1 cellular context compared by ENCODE assay signal in the genomic region with DNA sequence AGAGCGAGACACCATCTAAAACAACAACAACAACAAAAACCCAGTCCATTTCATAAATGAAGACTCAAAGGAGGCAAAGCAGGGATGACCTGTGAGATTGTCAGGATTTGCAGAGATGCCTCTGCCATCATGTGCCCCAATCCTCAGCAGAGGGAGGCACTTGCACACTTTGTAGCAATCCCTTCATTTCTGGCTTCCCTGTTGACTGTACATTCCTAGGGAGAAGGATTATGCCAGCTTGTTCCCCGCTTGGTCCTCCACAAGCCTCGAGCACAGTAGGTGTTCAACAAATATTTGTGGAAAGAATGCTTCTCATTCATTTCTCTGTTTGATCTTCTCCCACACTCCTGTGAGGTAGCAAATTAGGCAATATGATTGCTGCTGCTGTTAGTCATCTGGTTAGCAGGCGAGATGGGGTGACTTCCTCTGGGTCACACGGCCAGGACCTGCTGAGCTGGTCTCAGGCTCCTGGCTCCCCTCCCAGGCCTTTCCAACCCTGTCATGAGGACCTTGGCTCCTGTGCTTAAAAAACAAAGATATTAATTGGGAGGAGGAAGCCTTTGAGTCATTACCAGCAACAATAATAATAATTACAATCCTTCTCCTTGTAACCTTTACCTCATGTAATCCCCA.
A peak's percentile ranks its signal among the peaks of the same experiment; 100 is the strongest.
TF ChIP-seq lines count a peak whose summit lies in the region.

No MANE protein-coding gene starts in this region.

TF ChIP-seq in HepG2, 621 proteins besides CTCF, POLR2A, EP300 and RAD21 (continued from another document and continues in another):
- TF ChIP-seq, protein P1, sequence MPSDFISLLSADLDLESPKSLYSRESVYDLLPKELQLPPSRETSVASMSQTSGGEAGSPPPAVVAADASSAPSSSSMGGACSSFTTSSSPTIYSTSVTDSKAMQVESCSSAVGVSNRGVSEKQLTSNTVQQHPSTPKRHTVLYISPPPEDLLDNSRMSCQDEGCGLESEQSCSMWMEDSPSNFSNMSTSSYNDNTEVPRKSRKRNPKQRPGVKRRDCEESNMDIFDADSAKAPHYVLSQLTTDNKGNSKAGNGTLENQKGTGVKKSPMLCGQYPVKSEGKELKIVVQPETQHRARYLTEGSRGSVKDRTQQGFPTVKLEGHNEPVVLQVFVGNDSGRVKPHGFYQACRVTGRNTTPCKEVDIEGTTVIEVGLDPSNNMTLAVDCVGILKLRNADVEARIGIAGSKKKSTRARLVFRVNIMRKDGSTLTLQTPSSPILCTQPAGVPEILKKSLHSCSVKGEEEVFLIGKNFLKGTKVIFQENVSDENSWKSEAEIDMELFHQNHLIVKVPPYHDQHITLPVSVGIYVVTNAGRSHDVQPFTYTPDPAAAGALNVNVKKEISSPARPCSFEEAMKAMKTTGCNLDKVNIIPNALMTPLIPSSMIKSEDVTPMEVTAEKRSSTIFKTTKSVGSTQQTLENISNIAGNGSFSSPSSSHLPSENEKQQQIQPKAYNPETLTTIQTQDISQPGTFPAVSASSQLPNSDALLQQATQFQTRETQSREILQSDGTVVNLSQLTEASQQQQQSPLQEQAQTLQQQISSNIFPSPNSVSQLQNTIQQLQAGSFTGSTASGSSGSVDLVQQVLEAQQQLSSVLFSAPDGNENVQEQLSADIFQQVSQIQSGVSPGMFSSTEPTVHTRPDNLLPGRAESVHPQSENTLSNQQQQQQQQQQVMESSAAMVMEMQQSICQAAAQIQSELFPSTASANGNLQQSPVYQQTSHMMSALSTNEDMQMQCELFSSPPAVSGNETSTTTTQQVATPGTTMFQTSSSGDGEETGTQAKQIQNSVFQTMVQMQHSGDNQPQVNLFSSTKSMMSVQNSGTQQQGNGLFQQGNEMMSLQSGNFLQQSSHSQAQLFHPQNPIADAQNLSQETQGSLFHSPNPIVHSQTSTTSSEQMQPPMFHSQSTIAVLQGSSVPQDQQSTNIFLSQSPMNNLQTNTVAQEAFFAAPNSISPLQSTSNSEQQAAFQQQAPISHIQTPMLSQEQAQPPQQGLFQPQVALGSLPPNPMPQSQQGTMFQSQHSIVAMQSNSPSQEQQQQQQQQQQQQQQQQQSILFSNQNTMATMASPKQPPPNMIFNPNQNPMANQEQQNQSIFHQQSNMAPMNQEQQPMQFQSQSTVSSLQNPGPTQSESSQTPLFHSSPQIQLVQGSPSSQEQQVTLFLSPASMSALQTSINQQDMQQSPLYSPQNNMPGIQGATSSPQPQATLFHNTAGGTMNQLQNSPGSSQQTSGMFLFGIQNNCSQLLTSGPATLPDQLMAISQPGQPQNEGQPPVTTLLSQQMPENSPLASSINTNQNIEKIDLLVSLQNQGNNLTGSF (CRISPR knock-in tag; IDR thresholded peaks at IDR 0.05), result no peak
- peak; percentile 38; the same call in 1 of the 2 replicates for TF ChIP-seq SOX13 (IDR thresholded peaks at IDR 0.05)
- TF ChIP-seq SOX13 (CRISPR knock-in tag; conservative IDR thresholded peaks at IDR 0.05 in 1 of 2, IDR thresholded peaks at IDR 0.05 in 1 of 2), result peak in 1 of 2 experiments; percentile 85; a peak in 2 of 4 replicates
- no peak for TF ChIP-seq ZNF460 (CRISPR knock-in tag; IDR thresholded peaks at IDR 0.05; ENCODE audit: borderline replicate concordance)
- TF ChIP-seq, protein P2, sequence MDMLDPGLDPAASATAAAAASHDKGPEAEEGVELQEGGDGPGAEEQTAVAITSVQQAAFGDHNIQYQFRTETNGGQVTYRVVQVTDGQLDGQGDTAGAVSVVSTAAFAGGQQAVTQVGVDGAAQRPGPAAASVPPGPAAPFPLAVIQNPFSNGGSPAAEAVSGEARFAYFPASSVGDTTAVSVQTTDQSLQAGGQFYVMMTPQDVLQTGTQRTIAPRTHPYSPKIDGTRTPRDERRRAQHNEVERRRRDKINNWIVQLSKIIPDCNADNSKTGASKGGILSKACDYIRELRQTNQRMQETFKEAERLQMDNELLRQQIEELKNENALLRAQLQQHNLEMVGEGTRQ (IDR thresholded peaks at IDR 0.05; ENCODE audit: low read depth, low read length), result no peak
- TF ChIP-seq, protein P2 (CRISPR knock-in tag; IDR thresholded peaks at IDR 0.05; ENCODE audit: borderline replicate concordance), result no peak
- TF ChIP-seq, protein P3, sequence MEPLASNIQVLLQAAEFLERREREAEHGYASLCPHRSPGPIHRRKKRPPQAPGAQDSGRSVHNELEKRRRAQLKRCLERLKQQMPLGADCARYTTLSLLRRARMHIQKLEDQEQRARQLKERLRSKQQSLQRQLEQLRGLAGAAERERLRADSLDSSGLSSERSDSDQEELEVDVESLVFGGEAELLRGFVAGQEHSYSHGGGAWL (CRISPR knock-in tag; IDR thresholded peaks at IDR 0.05), result no peak
- TF ChIP-seq, protein P4, sequence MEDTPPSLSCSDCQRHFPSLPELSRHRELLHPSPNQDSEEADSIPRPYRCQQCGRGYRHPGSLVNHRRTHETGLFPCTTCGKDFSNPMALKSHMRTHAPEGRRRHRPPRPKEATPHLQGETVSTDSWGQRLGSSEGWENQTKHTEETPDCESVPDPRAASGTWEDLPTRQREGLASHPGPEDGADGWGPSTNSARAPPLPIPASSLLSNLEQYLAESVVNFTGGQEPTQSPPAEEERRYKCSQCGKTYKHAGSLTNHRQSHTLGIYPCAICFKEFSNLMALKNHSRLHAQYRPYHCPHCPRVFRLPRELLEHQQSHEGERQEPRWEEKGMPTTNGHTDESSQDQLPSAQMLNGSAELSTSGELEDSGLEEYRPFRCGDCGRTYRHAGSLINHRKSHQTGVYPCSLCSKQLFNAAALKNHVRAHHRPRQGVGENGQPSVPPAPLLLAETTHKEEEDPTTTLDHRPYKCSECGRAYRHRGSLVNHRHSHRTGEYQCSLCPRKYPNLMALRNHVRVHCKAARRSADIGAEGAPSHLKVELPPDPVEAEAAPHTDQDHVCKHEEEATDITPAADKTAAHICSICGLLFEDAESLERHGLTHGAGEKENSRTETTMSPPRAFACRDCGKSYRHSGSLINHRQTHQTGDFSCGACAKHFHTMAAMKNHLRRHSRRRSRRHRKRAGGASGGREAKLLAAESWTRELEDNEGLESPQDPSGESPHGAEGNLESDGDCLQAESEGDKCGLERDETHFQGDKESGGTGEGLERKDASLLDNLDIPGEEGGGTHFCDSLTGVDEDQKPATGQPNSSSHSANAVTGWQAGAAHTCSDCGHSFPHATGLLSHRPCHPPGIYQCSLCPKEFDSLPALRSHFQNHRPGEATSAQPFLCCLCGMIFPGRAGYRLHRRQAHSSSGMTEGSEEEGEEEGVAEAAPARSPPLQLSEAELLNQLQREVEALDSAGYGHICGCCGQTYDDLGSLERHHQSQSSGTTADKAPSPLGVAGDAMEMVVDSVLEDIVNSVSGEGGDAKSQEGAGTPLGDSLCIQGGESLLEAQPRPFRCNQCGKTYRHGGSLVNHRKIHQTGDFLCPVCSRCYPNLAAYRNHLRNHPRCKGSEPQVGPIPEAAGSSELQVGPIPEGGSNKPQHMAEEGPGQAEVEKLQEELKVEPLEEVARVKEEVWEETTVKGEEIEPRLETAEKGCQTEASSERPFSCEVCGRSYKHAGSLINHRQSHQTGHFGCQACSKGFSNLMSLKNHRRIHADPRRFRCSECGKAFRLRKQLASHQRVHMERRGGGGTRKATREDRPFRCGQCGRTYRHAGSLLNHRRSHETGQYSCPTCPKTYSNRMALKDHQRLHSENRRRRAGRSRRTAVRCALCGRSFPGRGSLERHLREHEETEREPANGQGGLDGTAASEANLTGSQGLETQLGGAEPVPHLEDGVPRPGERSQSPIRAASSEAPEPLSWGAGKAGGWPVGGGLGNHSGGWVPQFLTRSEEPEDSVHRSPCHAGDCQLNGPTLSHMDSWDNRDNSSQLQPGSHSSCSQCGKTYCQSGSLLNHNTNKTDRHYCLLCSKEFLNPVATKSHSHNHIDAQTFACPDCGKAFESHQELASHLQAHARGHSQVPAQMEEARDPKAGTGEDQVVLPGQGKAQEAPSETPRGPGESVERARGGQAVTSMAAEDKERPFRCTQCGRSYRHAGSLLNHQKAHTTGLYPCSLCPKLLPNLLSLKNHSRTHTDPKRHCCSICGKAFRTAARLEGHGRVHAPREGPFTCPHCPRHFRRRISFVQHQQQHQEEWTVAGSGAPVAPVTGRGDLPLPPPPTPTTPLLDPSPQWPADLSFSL (CRISPR knock-in tag; IDR thresholded peaks at IDR 0.05), result no peak
- TF ChIP-seq RBFOX2 (IDR thresholded peaks at IDR 0.05; ENCODE audit: low read depth, low read length), result no peak
- 0 out of 2 replicates have a peak, but pooled peaks have one; percentile 25 for TF ChIP-seq SMC3 (IDR thresholded peaks at IDR 0.05; ENCODE audit: low read length)
- peak; percentile 54; the same call in 1 of the 2 replicates for TF ChIP-seq LCORL (IDR thresholded peaks at IDR 0.05)
- peak; percentile 96 for TF ChIP-seq LCORL (CRISPR knock-in tag; IDR thresholded peaks at IDR 0.05)
- no peak for TF ChIP-seq NFATC3 (CRISPR knock-in tag; IDR thresholded peaks at IDR 0.05)
- peak; percentile 98 for TF ChIP-seq ZMYM2 (CRISPR knock-in tag; IDR thresholded peaks at IDR 0.05)
- no peak for TF ChIP-seq ZNF772 (CRISPR knock-in tag; IDR thresholded peaks at IDR 0.05)
- no peak for TF ChIP-seq MXD4 (CRISPR knock-in tag; IDR thresholded peaks at IDR 0.05)
- TF ChIP-seq ZNF510 (CRISPR knock-in tag; IDR thresholded peaks at IDR 0.05; ENCODE audit: low read depth), result no peak
- peak; percentile 87 for TF ChIP-seq TCF7 (IDR thresholded peaks at IDR 0.05; ENCODE audit: low read depth)
- no peak for TF ChIP-seq PTBP1 (IDR thresholded peaks at IDR 0.05; ENCODE audit: low read depth, low read length, poor library complexity, severe bottlenecking)
- no peak for TF ChIP-seq ZNF232 (CRISPR knock-in tag; IDR thresholded peaks at IDR 0.05; ENCODE audit: borderline replicate concordance)
- TF ChIP-seq THYN1 (CRISPR knock-in tag; IDR thresholded peaks at IDR 0.05; ENCODE audit: borderline replicate concordance, low read depth), result no peak
- TF ChIP-seq ZNF782 (CRISPR knock-in tag; IDR thresholded peaks at IDR 0.05; ENCODE audit: borderline replicate concordance), result no peak
- TF ChIP-seq CHD2 (IDR thresholded peaks at IDR 0.05; ENCODE audit: low read depth, low read length), result no peak
- TF ChIP-seq, protein P5, sequence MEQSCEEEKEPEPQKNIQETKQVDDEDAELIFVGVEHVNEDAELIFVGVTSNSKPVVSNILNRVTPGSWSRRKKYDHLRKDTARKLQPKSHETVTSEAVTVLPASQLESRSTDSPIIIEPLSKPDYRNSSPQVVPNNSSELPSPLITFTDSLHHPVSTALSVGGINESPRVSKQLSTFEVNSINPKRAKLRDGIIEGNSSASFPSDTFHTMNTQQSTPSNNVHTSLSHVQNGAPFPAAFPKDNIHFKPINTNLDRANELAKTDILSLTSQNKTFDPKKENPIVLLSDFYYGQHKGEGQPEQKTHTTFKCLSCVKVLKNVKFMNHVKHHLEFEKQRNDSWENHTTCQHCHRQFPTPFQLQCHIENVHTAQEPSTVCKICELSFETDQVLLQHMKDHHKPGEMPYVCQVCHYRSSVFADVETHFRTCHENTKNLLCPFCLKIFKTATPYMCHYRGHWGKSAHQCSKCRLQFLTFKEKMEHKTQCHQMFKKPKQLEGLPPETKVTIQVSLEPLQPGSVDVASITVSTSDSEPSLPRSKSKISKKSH (CRISPR knock-in tag; IDR thresholded peaks at IDR 0.05; ENCODE audit: borderline replicate concordance), result no peak
- TF ChIP-seq ZNF138 (CRISPR knock-in tag; IDR thresholded peaks at IDR 0.05; ENCODE audit: low read depth), result no peak
- TF ChIP-seq, protein P6, sequence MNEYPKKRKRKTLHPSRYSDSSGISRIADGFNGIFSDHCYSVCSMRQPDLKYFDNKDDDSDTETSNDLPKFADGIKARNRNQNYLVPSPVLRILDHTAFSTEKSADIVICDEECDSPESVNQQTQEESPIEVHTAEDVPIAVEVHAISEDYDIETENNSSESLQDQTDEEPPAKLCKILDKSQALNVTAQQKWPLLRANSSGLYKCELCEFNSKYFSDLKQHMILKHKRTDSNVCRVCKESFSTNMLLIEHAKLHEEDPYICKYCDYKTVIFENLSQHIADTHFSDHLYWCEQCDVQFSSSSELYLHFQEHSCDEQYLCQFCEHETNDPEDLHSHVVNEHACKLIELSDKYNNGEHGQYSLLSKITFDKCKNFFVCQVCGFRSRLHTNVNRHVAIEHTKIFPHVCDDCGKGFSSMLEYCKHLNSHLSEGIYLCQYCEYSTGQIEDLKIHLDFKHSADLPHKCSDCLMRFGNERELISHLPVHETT (CRISPR knock-in tag; conservative IDR thresholded peaks at IDR 0.05), result no peak
- 0 out of 2 replicates have a peak, but pooled peaks have one; percentile 44 for TF ChIP-seq RNF2 (conservative IDR thresholded peaks at IDR 0.05; ENCODE audit: low read depth)
- TF ChIP-seq GLI4 (CRISPR knock-in tag; IDR thresholded peaks at IDR 0.05; ENCODE audit: borderline replicate concordance), result no peak
- TF ChIP-seq ZFY (CRISPR knock-in tag; IDR thresholded peaks at IDR 0.05), result no peak
- no peak for TF ChIP-seq MTA3 (CRISPR knock-in tag; IDR thresholded peaks at IDR 0.05)
- TF ChIP-seq, protein P7, sequence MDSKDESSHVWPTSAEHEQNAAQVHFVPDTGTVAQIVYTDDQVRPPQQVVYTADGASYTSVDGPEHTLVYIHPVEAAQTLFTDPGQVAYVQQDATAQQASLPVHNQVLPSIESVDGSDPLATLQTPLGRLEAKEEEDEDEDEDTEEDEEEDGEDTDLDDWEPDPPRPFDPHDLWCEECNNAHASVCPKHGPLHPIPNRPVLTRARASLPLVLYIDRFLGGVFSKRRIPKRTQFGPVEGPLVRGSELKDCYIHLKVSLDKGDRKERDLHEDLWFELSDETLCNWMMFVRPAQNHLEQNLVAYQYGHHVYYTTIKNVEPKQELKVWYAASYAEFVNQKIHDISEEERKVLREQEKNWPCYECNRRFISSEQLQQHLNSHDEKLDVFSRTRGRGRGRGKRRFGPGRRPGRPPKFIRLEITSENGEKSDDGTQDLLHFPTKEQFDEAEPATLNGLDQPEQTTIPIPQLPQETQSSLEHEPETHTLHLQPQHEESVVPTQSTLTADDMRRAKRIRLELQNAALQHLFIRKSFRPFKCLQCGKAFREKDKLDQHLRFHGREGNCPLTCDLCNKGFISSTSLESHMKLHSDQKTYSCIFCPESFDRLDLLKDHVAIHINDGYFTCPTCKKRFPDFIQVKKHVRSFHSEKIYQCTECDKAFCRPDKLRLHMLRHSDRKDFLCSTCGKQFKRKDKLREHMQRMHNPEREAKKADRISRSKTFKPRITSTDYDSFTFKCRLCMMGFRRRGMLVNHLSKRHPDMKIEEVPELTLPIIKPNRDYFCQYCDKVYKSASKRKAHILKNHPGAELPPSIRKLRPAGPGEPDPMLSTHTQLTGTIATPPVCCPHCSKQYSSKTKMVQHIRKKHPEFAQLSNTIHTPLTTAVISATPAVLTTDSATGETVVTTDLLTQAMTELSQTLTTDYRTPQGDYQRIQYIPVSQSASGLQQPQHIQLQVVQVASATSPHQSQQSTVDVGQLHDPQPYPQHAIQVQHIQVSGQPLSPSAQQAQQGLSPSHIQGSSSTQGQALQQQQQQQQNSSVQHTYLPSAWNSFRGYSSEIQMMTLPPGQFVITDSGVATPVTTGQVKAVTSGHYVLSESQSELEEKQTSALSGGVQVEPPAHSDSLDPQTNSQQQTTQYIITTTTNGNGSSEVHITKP (CRISPR knock-in tag; IDR thresholded peaks at IDR 0.05; ENCODE audit: low read depth), result peak; percentile 66; the same call in 1 of the 2 replicates
- TF ChIP-seq ZNF337 (CRISPR knock-in tag; IDR thresholded peaks at IDR 0.05; ENCODE audit: borderline replicate concordance, low read depth), result no peak
- no peak for TF ChIP-seq SNAPC2 (CRISPR knock-in tag; IDR thresholded peaks at IDR 0.05)
- TF ChIP-seq KLF6 (CRISPR knock-in tag; IDR thresholded peaks at IDR 0.05), result no peak
- TF ChIP-seq KLF11 (CRISPR knock-in tag; IDR thresholded peaks at IDR 0.05), result no peak
- TF ChIP-seq, protein P8, sequence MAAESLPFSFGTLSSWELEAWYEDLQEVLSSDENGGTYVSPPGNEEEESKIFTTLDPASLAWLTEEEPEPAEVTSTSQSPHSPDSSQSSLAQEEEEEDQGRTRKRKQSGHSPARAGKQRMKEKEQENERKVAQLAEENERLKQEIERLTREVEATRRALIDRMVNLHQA (CRISPR knock-in tag; IDR thresholded peaks at IDR 0.05), result no peak
